9 cellular contexts compared by ENCODE assay signal in genomic region chr10:118423800-118424479, GRCh38.
DNase-seq lines count a peak whose midpoint lies in the region; ATAC-seq and TF ChIP-seq lines count a peak whose summit lies in the region.
"Had no signal": no experiment of that assay in that cellular context is flagged by ENCODE, and none has a peak within 500 bp of the region (broad histone marks: within the 10 kb centered on the region; RNA-seq: fewer than 3 reads in every experiment).

No MANE protein-coding gene starts in this region.

- no peak overlapping the region for H3K27ac ChIP-seq in OCI-LY3 (ENCODE audit: low read length)

- H3K9ac ChIP-seq in OCI-LY3 (ENCODE audit: low read length) = no peak overlapping the region

- no peaks in the 10 kb centered on the region for H3K79me2 ChIP-seq in OCI-LY3 (ENCODE audit: low read length)

- no peaks in the 10 kb centered on the region for H4K20me1 ChIP-seq in OCI-LY3 (ENCODE audit: insufficient read depth, low read length)

- no peaks in the 10 kb centered on the region for H3K27me3 ChIP-seq in OCI-LY3 (ENCODE audit: low read depth, low read length)

- H3K4me1 Mint-ChIP-seq in naive thymus-derived CD8-positive, alpha-beta T cell = peaks cover 0 to 5% (median 2%) of the 10 kb centered on the region in 4 donors

- no peaks in the 10 kb centered on the region for H3K9me3 ChIP-seq in OCI-LY3 (ENCODE audit: insufficient read depth, low read length)

- no peaks in the 10 kb centered on the region for H3K36me3 Mint-ChIP-seq in naive thymus-derived CD8-positive, alpha-beta T cell
- H3K36me3 Mint-ChIP-seq: activated naive CD8-positive, alpha-beta T cell had no signal

- H3K27ac Mint-ChIP-seq in naive thymus-derived CD8-positive, alpha-beta T cell = no peak overlapping the region
- H3K27ac Mint-ChIP-seq: activated naive CD8-positive, alpha-beta T cell had no signal

- ATAC-seq in GM21367 (IDR thresholded peaks at IDR 0.05; ENCODE audit: unreplicated experiment) (peak; percentile 92), esophagus mucosa (peak; percentile 94)
- ATAC-seq in naive thymus-derived CD8-positive, alpha-beta T cell = peak; percentile 83 to 89

- POLR2A ChIA-PET in naive thymus-derived CD8-positive, alpha-beta T cell (lab: Charles Lee) = no interaction called here

- peaks cover 2 to 46% (median 12%) of the 10 kb centered on the region in 5 donors for H3K27me3 Mint-ChIP-seq in naive thymus-derived CD8-positive, alpha-beta T cell
- H3K27me3 Mint-ChIP-seq: activated naive CD8-positive, alpha-beta T cell had no signal

- no peaks in the 10 kb centered on the region for H3K9me3 Mint-ChIP-seq in naive thymus-derived CD8-positive, alpha-beta T cell

- DNase-seq in COR-L47 (lab: John Stamatoyannopoulos, UW) (peak; percentile 54), HUDEP-2 (lab: John Stamatoyannopoulos, UW; ENCODE audit: unreplicated experiment in 76 of 76) (peak in 56 of 76 experiments; percentile 1 to 77 (median 34))
- DNase-seq in activated CD8-positive, alpha-beta memory T cell treated with anti-CD3 and anti-CD28 coated beads, Interleukin-2, amount 50 U/mL, for 48 hours = peak; percentile 78
- peak; percentile 16 to 77 (median 42) for DNase-seq in naive thymus-derived CD8-positive, alpha-beta T cell
- peak; percentile 21 for DNase-seq in stimulated activated naive CD4-positive, alpha-beta T cell treated with Interleukin-2 at 50 U/mL for 16 hours (lab: John Stamatoyannopoulos, UW)

- H3K36me3 ChIP-seq in OCI-LY3 (replicated peaks; ENCODE audit: low read depth, low read length) = no peaks in the 10 kb centered on the region

- H3K4me2 ChIP-seq in OCI-LY3 (ENCODE audit: low read length) = peak overlapping the region; percentile 24

- peak; percentile 58 for TF ChIP-seq CTCF in OCI-LY3 (IDR thresholded peaks at IDR 0.05; ENCODE audit: low read depth, low read length)

- H3K4me3 Mint-ChIP-seq in naive thymus-derived CD8-positive, alpha-beta T cell = no peak overlapping the region
- H3K4me3 Mint-ChIP-seq: activated naive CD8-positive, alpha-beta T cell had no signal

- no peak overlapping the region for H3K4me3 ChIP-seq in OCI-LY3 (ENCODE audit: low read length)

- H3K4me1 ChIP-seq in OCI-LY3 (ENCODE audit: low read length) = no peaks in the 10 kb centered on the region

- H2AFZ ChIP-seq in OCI-LY3 (ENCODE audit: low read depth, low read length) = no peak overlapping the region

Comparison
In these comparisons a context has a peak if more than half of its experiments do, and no peak if none do; other contexts are left out.
1. DNase-seq: peak in every context shown above with its lines; median percentile 78 in activated CD8-positive, alpha-beta memory T cell treated with anti-CD3 and anti-CD28 coated beads, Interleukin-2, amount 50 U/mL, for 48 hours; 54 in COR-L47; 42 in naive thymus-derived CD8-positive, alpha-beta T cell; 34 in HUDEP-2; 21 in stimulated activated naive CD4-positive, alpha-beta T cell treated with Interleukin-2 at 50 U/mL for 16 hours.